In the genomic region with DNA sequence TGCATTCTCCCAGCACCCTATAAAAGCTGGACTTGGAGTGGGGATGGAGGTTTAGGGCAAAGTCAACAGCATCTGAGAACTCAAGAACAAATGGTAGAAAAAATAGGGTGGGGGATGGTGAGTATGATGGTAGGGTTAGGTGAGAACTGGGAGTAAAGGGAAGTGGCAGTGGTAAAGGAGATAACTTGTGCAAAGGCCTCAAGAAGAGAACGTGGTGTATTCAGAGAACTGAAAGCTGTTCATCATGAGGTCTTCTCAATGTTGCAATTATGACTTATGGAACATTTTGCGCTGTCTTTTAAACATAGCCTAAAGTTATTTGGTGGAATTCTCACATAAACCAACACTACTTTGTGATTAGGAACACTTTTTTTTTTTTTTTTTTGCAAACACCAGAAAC, we compare ENCODE assay signal across 25 cellular contexts. TPM values are rescaled to one million over a fixed set of nuclear protein-coding genes. Genes with fewer than 3 reads are reported as not detected.
"Had no signal": no experiment of that assay in that cellular context is flagged by ENCODE, and none has a peak within 500 bp of the region (broad histone marks: within the 10 kb centered on the region; RNA-seq: fewer than 3 reads in every experiment).

No MANE protein-coding gene starts in this region.

- H3K9me3 ChIP-seq: pancreas, psoas muscle, right atrium auricular region had no signal

- ATAC-seq: activated CD4-positive, CD25-positive, alpha-beta regulatory T cell treated with anti-CD3 and anti-CD28 coated beads, Interleukin-2, amount 50 U/mL, for 24 hours; activated CD8-positive, alpha-beta T cell treated with anti-CD3 and anti-CD28 coated beads, Interleukin-2, amount 10 ng/mL, durations not matched to agents 7 days and 5 days; activated naive CD8-positive, alpha-beta T cell treated with anti-CD3 and anti-CD28 coated beads, Interleukin-2, amount 50 U/mL, for 24 hours; heart left ventricle; pancreas; psoas muscle; stimulated activated naive CD8-positive, alpha-beta T cell treated with anti-CD3 and anti-CD28 coated beads, Interleukin-15, Interleukin-2, amounts not matched to agents 100 U/mL and 50 U/mL, for 24 hours had no signal

- H3K36me3 ChIP-seq: heart left ventricle, pancreas, right atrium auricular region had no signal

- FAIRE-seq: islet of Langerhans, pancreas had no signal

- H3K4me3 ChIP-seq: coronary artery, heart left ventricle, pancreas, psoas muscle, right atrium auricular region had no signal

- DNase-seq: activated CD4-positive, alpha-beta T cell treated with anti-CD3 and anti-CD28 coated beads, Interleukin-2, amount 50 U/mL, for 1 hour; activated CD8-positive, alpha-beta T cell treated with anti-CD3 and anti-CD28 coated beads, Interleukin-2, amount 10 ng/mL, durations not matched to agents 7 days and 5 days; activated gamma-delta T cell; activated naive CD4-positive, alpha-beta T cell treated with anti-CD3 and anti-CD28 coated beads, Interleukin-2, amount 50 U/mL, for 16 hours; activated naive CD8-positive, alpha-beta T cell treated with anti-CD3 and anti-CD28 coated beads, Interleukin-2, amount 50 U/mL, for 24 hours; cerebellar nuclear complex; heart left ventricle; pancreas; psoas muscle; stimulated activated CD4-positive, alpha-beta T cell treated with anti-CD3 and anti-CD28 coated beads, Interleukin-12 subunit alpha, Interleukin-12 subunit beta, amount 100 ng/mL, for 4 hours; stimulated activated CD4-positive, alpha-beta T cell treated with anti-CD3 and anti-CD28 coated beads, Interleukin-4, amount 100 ng/mL, for 4 hours; stimulated activated naive CD8-positive, alpha-beta T cell treated with anti-CD3 and anti-CD28 coated beads, Interleukin-15, Interleukin-2, amounts not matched to agents 100 U/mL and 50 U/mL, for 24 hours had no signal

- H3K27ac ChIP-seq: coronary artery, epithelial cell of prostate, heart left ventricle, pancreas, psoas muscle, right atrium auricular region, VCaP had no signal

- H3K27me3 ChIP-seq: heart left ventricle, pancreas, right atrium auricular region had no signal

- H3K4me1 ChIP-seq: pancreas, psoas muscle, right atrium auricular region had no signal

RNA-seq across cellular contexts. Expression of a gene that starts 19.0 kb away (rescaled TPM):
- total RNA-seq: activated CD8-positive, alpha-beta T cell treated with anti-CD3 and anti-CD28 coated beads, Interleukin-2, amount 10 ng/mL, durations not matched to agents 7 days and 5 days; activated T-helper 1 cell treated with anti-CD3 and anti-CD28 coated beads, Interleukin-12 subunit alpha, Interleukin-12 subunit beta, Interleukin-2, Interleukin-4 antibody, amounts not matched to agents 30 ng/mL and 10 ng/mL and 1 ng/mL, durations not matched to agents 14 hours and 24 hours and 36 hours; fibroblast of villous mesenchyme; heart left ventricle; liver; mononuclear cell; myocyte; pancreas; psoas muscle; right atrium auricular region; subcutaneous adipose tissue; ureter had no signal
- polyA plus RNA-seq: heart left ventricle, liver, pancreas, psoas muscle had no signal
